4 cellular contexts compared by ENCODE assay signal in the genomic region with DNA sequence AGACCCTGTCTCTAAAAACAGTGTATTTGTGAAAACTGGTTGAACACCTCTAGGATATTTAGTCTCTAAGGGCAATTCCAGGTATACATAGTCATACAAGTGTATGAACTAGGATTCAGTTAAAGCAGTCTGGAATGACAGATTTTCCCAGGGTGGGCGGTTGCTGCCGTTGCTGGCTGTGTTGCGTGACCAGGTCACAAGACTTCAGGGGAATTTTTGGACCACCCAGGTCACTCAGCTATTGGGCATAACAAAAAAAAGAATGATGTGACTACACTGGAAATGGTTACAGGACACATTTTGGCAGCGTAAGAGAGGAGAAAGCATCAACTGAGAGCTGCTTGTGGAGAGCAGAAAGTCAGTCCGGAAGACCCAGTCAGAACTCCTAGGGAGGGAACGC. TPM values are rescaled to one million over a fixed set of nuclear protein-coding genes. Genes with fewer than 3 reads are reported as not detected.
"Had no signal": no experiment of that assay in that cellular context is flagged by ENCODE, and none has a peak within 500 bp of the region (broad histone marks: within the 10 kb centered on the region; RNA-seq: fewer than 3 reads in every experiment).

No MANE protein-coding gene starts in this region.

- DNase-seq: H9, HCEC 1CT, IMR-90 had no signal

- H3K4me3 Mint-ChIP-seq: GM23338, H9 had no signal

- H2AFZ ChIP-seq: GM23338 had no signal

- H3K4me2 ChIP-seq: GM23338 had no signal

- ATAC-seq: GM23338 had no signal

- H3K4me3 ChIP-seq: GM23338 had no signal

- H3K27ac Mint-ChIP-seq: GM23338 had no signal

- H3K4me1 Mint-ChIP-seq: GM23338 had no signal

- H3K9me3 Mint-ChIP-seq: H9 had no signal

RNA-seq across cellular contexts. Expression of gene ZBTB7C, which starts 58.0 kb away (rescaled TPM):
- total RNA-seq: IMR-90 had no signal
